In the genomic region with DNA sequence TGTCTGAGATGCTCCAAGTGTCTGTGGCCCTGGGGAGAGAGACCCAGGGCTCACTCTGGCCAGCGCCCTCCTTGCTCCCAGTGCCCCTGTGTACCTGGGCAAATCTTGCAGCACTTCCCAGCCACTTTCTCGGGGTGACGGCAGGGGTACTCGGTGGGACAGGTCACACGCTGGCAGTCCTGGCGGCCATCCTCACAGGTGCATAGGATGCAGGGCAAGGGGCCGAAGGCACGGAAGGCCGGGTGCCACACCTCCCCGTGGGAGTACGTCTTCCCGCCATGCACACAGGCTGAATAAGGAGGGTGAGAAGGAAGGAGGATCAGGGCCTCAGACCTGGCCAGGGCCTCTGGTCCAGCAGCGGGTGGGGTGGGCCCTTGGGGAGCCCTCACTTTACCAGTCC, we compare ENCODE assay signal across 2 cellular contexts.
TF ChIP-seq lines count a peak whose summit lies in the region.

No MANE protein-coding gene starts in this region.

TF ChIP-seq in HepG2, 621 proteins besides CTCF, POLR2A, EP300 and RAD21:
- no peak for TF ChIP-seq HNF1B (CRISPR knock-in tag; IDR thresholded peaks at IDR 0.05)
- TF ChIP-seq, protein P1, sequence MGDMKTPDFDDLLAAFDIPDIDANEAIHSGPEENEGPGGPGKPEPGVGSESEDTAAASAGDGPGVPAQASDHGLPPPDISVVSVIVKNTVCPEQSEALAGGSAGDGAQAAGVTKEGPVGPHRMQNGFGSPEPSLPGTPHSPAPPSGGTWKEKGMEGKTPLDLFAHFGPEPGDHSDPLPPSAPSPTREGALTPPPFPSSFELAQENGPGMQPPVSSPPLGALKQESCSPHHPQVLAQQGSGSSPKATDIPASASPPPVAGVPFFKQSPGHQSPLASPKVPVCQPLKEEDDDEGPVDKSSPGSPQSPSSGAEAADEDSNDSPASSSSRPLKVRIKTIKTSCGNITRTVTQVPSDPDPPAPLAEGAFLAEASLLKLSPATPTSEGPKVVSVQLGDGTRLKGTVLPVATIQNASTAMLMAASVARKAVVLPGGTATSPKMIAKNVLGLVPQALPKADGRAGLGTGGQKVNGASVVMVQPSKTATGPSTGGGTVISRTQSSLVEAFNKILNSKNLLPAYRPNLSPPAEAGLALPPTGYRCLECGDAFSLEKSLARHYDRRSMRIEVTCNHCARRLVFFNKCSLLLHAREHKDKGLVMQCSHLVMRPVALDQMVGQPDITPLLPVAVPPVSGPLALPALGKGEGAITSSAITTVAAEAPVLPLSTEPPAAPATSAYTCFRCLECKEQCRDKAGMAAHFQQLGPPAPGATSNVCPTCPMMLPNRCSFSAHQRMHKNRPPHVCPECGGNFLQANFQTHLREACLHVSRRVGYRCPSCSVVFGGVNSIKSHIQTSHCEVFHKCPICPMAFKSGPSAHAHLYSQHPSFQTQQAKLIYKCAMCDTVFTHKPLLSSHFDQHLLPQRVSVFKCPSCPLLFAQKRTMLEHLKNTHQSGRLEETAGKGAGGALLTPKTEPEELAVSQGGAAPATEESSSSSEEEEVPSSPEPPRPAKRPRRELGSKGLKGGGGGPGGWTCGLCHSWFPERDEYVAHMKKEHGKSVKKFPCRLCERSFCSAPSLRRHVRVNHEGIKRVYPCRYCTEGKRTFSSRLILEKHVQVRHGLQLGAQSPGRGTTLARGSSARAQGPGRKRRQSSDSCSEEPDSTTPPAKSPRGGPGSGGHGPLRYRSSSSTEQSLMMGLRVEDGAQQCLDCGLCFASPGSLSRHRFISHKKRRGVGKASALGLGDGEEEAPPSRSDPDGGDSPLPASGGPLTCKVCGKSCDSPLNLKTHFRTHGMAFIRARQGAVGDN (CRISPR knock-in tag; IDR thresholded peaks at IDR 0.05), result 0 out of 2 replicates have a peak, but pooled peaks have one; percentile 2
TF ChIP-seq in HepG2: peak in this region for 1.

TF ChIP-seq in IMR-90, 13 proteins besides CTCF, POLR2A, EP300 and RAD21:
- TF ChIP-seq CEBPB (IDR thresholded peaks at IDR 0.05; ENCODE audit: low read depth, low read length) (no peak), MXI1 (IDR thresholded peaks at IDR 0.05; ENCODE audit: borderline replicate concordance, low read depth, low read length) (no peak), MAFK (IDR thresholded peaks at IDR 0.05; ENCODE audit: low read depth, low read length) (no peak), SMC3 (IDR thresholded peaks at IDR 0.05; ENCODE audit: low read depth, low read length) (no peak), BHLHE40 (IDR thresholded peaks at IDR 0.05; ENCODE audit: low read depth, low read length) (no peak), USF2 (IDR thresholded peaks at IDR 0.05; ENCODE audit: low read depth, low read length) (no peak), MAZ (IDR thresholded peaks at IDR 0.05; ENCODE audit: borderline replicate concordance, low read depth, low read length) (no peak), FOS (IDR thresholded peaks at IDR 0.05; ENCODE audit: low read depth, low read length) (no peak), RCOR1 (IDR thresholded peaks at IDR 0.05; ENCODE audit: insufficient replicate concordance, low read length) (no peak), NFE2L2 (IDR thresholded peaks at IDR 0.05; ENCODE audit: low read depth, low read length) (no peak), ELK1 (IDR thresholded peaks at IDR 0.05; ENCODE audit: borderline replicate concordance, low read depth, low read length) (no peak), RFX5 (IDR thresholded peaks at IDR 0.05; ENCODE audit: low read depth, low read length) (no peak), CHD1 (IDR thresholded peaks at IDR 0.05; ENCODE audit: low read depth, low read length) (no peak)
